In genomic region chr17:81169870-81170309, GRCh38 we compare ENCODE assay signal across 31 cellular contexts. TPM values are rescaled to one million over a fixed set of nuclear protein-coding genes. Genes with fewer than 3 reads are reported as not detected.
"Had no signal": no experiment of that assay in that cellular context is flagged by ENCODE, and none has a peak within 500 bp of the region (broad histone marks: within the 10 kb centered on the region; RNA-seq: fewer than 3 reads in every experiment).

No MANE protein-coding gene starts in this region.

- H3K27ac ChIP-seq: coronary artery, heart left ventricle, neutrophil, psoas muscle, sigmoid colon, skin epidermis, testis, tibial nerve had no signal

- DNase-seq: dorsolateral prefrontal cortex; effector CD8-positive, alpha-beta T cell; heart left ventricle; hippocampal formation; kidney glomerular epithelial cell; naive thymus-derived CD4-positive, alpha-beta T cell; nephron progenitor cell; psoas muscle; retina; sigmoid colon; stimulated activated CD4-positive, alpha-beta T cell treated with anti-CD3 and anti-CD28 coated beads, Interleukin-2, amount 100 ng/mL, for 24 hours; stimulated activated CD4-positive, alpha-beta T cell treated with anti-CD3 and anti-CD28 coated beads, Interleukin-4, amount 100 ng/mL, for 4 hours; stimulated activated naive B cell treated with anti-CD40 and anti-IgM and Interleukin-4, amounts not matched to agents 10 μg/mL and 1 μg/mL and 100 μg/mL, for 72 hours; stimulated activated naive CD8-positive, alpha-beta T cell treated with anti-CD3 and anti-CD28 coated beads, Interleukin-15, amount 100 ng/mL, for 72 hours; testis had no signal

- H3K9me3 ChIP-seq: heart left ventricle, neutrophil, psoas muscle, sigmoid colon, testis, tibial nerve had no signal

- H3K4me3 ChIP-seq: coronary artery, dorsolateral prefrontal cortex, heart left ventricle, psoas muscle, sigmoid colon, skin epidermis, testis, tibial nerve had no signal

- H3K27me3 ChIP-seq: dorsolateral prefrontal cortex, testis had no signal

- H3K36me3 ChIP-seq: heart left ventricle, neutrophil, sigmoid colon, tibial nerve had no signal

- ATAC-seq: esophagus mucosa; naive thymus-derived CD4-positive, alpha-beta T cell; psoas muscle; stimulated activated naive B cell treated with anti-CD40 and anti-IgM and Interleukin-4, amounts not matched to agents 10 μg/mL and 1 μg/mL and 100 μg/mL, for 72 hours; stimulated activated naive CD8-positive, alpha-beta T cell treated with anti-CD3 and anti-CD28 coated beads, Interleukin-15, amount 100 ng/mL, for 72 hours had no signal

- FAIRE-seq: endometrium, frontal cortex had no signal

RNA-seq across cellular contexts. Expression of gene AATK, which starts 3.9 kb away (rescaled TPM):
- polyA plus RNA-seq: naive thymus-derived CD4-positive, alpha-beta T cell had no signal

RNA-seq across cellular contexts. Expression of gene PVALEF, which starts 4.6 kb away (rescaled TPM):
- total RNA-seq: esophagus mucosa; fibroblast of lung; frontal cortex; glomerular endothelial cell; heart left ventricle; liver; lung microvascular endothelial cell; mesenteric fat pad; mononuclear cell; naive thymus-derived CD4-positive, alpha-beta T cell; osteoblast; psoas muscle; sigmoid colon; subcutaneous adipose tissue; testis; tibial nerve; urinary bladder had no signal
- polyA plus RNA-seq: fibroblast of lung; heart left ventricle; liver; naive thymus-derived CD4-positive, alpha-beta T cell; psoas muscle; sigmoid colon; urinary bladder had no signal
